ENCODE assay signal across 17 cellular contexts in genomic region chr15:93941687-93942086, GRCh38.
A peak's percentile ranks its signal among the peaks of the same experiment; 100 is the strongest.
DNase-seq lines count a peak whose midpoint lies in the region; ATAC-seq and TF ChIP-seq lines count a peak whose summit lies in the region.
"Had no signal": no experiment of that assay in that cellular context is flagged by ENCODE, and none has a peak within 500 bp of the region (broad histone marks: within the 10 kb centered on the region; RNA-seq: fewer than 3 reads in every experiment).

No MANE protein-coding gene starts in this region.

- H3K27me3 ChIP-seq in heart right ventricle (peaks cover 0 to 5% (median 0%) of the 10 kb centered on the region in 7 donors), psoas muscle (ENCODE audit: insufficient read depth in 3 of 3, low read length in 2 of 3) (no peaks in the 10 kb centered on the region), thyroid gland (no peaks in the 10 kb centered on the region)
- H3K27me3 ChIP-seq: Peyer's patch, SJSA1 had no signal

- H3K9me3 ChIP-seq in heart right ventricle: peaks cover 0 to 4% (median 0%) of the 10 kb centered on the region in 11 donors
- no peaks in the 10 kb centered on the region for H3K9me3 ChIP-seq in psoas muscle
- H3K9me3 ChIP-seq in thyroid gland: no peaks in the 10 kb centered on the region
- H3K9me3 ChIP-seq: Peyer's patch, SJSA1 had no signal

- peaks cover 6% of the 10 kb centered on the region for H3K27me3 Mint-ChIP-seq in type B pancreatic cell

- TF ChIP-seq POLR2A in thyroid gland (IDR thresholded peaks at IDR 0.05): no peak

- TF ChIP-seq CTCF in heart right ventricle (IDR thresholded peaks at IDR 0.05): no peak
- no peak for TF ChIP-seq CTCF in psoas muscle (IDR thresholded peaks at IDR 0.05)
- no peak for TF ChIP-seq CTCF in thyroid gland (IDR thresholded peaks at IDR 0.05)
- no peak for TF ChIP-seq CTCF in type B pancreatic cell (conservative IDR thresholded peaks at IDR 0.05)

- H3K9me3 Mint-ChIP-seq in type B pancreatic cell: peaks cover 4% of the 10 kb centered on the region

- WGBS in heart right ventricle, 2 donors: 62 to 64% methylated on average over 4 of the region's 4 CpGs
- WGBS in psoas muscle, 3 donors: 23 to 39% (median 30%) methylated on average over 4 of the region's 4 CpGs
- WGBS in thyroid gland, 2 donors: 28 to 39% methylated on average over 4 of the region's 4 CpGs

- H3K4me3 Mint-ChIP-seq in type B pancreatic cell: no peak overlapping the region
- H3K4me3 Mint-ChIP-seq: CD4-positive, CD25-positive, alpha-beta regulatory T cell had no signal

- H3K36me3 ChIP-seq in heart right ventricle (no peaks in the 10 kb centered on the region), psoas muscle (ENCODE audit: insufficient read depth in 1 of 2, low read depth in 1 of 2) (no peaks in the 10 kb centered on the region), thyroid gland (no peaks in the 10 kb centered on the region)
- H3K36me3 ChIP-seq: Peyer's patch, SJSA1 had no signal

- H3K27ac Mint-ChIP-seq in type B pancreatic cell: no peak overlapping the region
- H3K27ac Mint-ChIP-seq: CD4-positive, CD25-positive, alpha-beta regulatory T cell had no signal

- no peaks in the 10 kb centered on the region for H3K4me1 Mint-ChIP-seq in type B pancreatic cell (ENCODE audit: unreplicated experiment)
- H3K4me1 Mint-ChIP-seq: CD4-positive, CD25-positive, alpha-beta regulatory T cell had no signal

- ATAC-seq in heart right ventricle (peak in 7 of 8 donors; percentile 70 to 93 (median 88)), psoas muscle (peak; percentile 37 to 80 (median 58)), HG02678 (IDR thresholded peaks at IDR 0.05; ENCODE audit: unreplicated experiment) (no peak)

- H3K4me3 ChIP-seq in heart right ventricle: no peak overlapping the region
- no peak overlapping the region for H3K4me3 ChIP-seq in psoas muscle
- H3K4me3 ChIP-seq in thyroid gland (replicated peaks in 1 of 3): no peak overlapping the region
- H3K4me3 ChIP-seq: Peyer's patch, SJSA1 had no signal

- intact Hi-C loops in heart right ventricle (cut with DNase I): loop anchor here in 1 of 10 donors (10.0 kb wide), 1 partner anchor 57 kb away; no protein-coding TSS in a partner anchor
- intact Hi-C loops in psoas muscle (cut with DNase I): no loop called here
- intact Hi-C loops in thyroid gland (cut with DNase I): no loop called here

- no peaks in the 10 kb centered on the region for H3K36me3 Mint-ChIP-seq in type B pancreatic cell
- H3K36me3 Mint-ChIP-seq: CD4-positive, CD25-positive, alpha-beta regulatory T cell had no signal

- H3K4me1 ChIP-seq in heart right ventricle (peaks cover 0 to 8% (median 0%) of the 10 kb centered on the region in 9 donors), psoas muscle (no peaks in the 10 kb centered on the region), thyroid gland (peaks cover 0 to 16% of the 10 kb centered on the region in 2 donors)
- H3K4me1 ChIP-seq: Peyer's patch, SJSA1 had no signal

- H3K27ac ChIP-seq in epithelial cell of prostate: peak overlapping the region; percentile 60
- peak overlapping the region in 5 of 10 donors; percentile 38 to 66 (median 60) for H3K27ac ChIP-seq in heart right ventricle
- H3K27ac ChIP-seq in psoas muscle: peak overlapping the region; percentile 27
- H3K27ac ChIP-seq in thyroid gland: no peak overlapping the region
- H3K27ac ChIP-seq: HL-60, Peyer's patch, SJSA1 had no signal

- no peak for DNase-seq in epithelial cell of prostate (ENCODE audit: low read depth, low spot score)
- DNase-seq in heart right ventricle: peak in 1 of 2 donors; percentile 52
- no peak for DNase-seq in psoas muscle
- peak; percentile 26 to 46 for DNase-seq in thyroid gland
- DNase-seq in DMS53 treated with DMSO at 0.1 percent for 48 hours (lab: John Stamatoyannopoulos, UW; ENCODE audit: unreplicated experiment): no peak
- no peak for DNase-seq in type B pancreatic cell (ENCODE audit: extremely low spot score, unreplicated experiment)
- DNase-seq: CD4-positive, CD25-positive, alpha-beta regulatory T cell; DMS79; HCEC 1CT; KBM-7; NCI-H146; NCI-H226; NCI-H82; Peyer's patch had no signal

Comparison
In these comparisons a context has a peak if more than half of its experiments do, and no peak if none do; other contexts are left out.
1. DNase-seq: peak in thyroid gland (2 of 2); none in epithelial cell of prostate (single experiment), psoas muscle (0 of 2), DMS53 treated with DMSO at 0.1 percent for 48 hours (single experiment) and type B pancreatic cell (single experiment).
2. H3K27ac ChIP-seq: peak in epithelial cell of prostate (single experiment) and psoas muscle (single experiment); none in thyroid gland (0 of 3).